In genomic region chr3:129624347-129625070, GRCh38 we compare ENCODE assay signal across 9 cellular contexts. TPM values are rescaled to one million over a fixed set of nuclear protein-coding genes. Genes with fewer than 3 reads are reported as not detected.
DNase-seq lines count a peak whose midpoint lies in the region; ATAC-seq and TF ChIP-seq lines count a peak whose summit lies in the region.
"Had no signal": no experiment of that assay in that cellular context is flagged by ENCODE, and none has a peak within 500 bp of the region (broad histone marks: within the 10 kb centered on the region; RNA-seq: fewer than 3 reads in every experiment).

No MANE protein-coding gene starts in this region.

- DNase-seq in activated CD4-positive, CD25-positive, alpha-beta regulatory T cell treated with anti-CD3 and anti-CD28 coated beads, Interleukin-2, amount 50 U/mL, for 72 hours: peak; percentile 28
- DNase-seq in body of pancreas (peak in 2 of 4 donors; percentile 20 to 63), transverse colon (no peak), WERI-Rb-1 (no peak)
- DNase-seq: NCI-H446 treated with DMSO at 0.1 percent for 48 hours had no signal

- TF ChIP-seq EP300 in transverse colon (IDR thresholded peaks at IDR 0.05; ENCODE audit: low read depth): no peak

- H3K36me3 ChIP-seq in body of pancreas (replicated peaks in 1 of 2; ENCODE audit: insufficient read depth in 1 of 2, low read depth in 2 of 2) (no peaks in the 10 kb centered on the region), liver (ENCODE audit: control insufficient read depth in 4 of 4, insufficient read depth in 3 of 4, low read depth in 1 of 4, low read length in 3 of 4) (no peaks in the 10 kb centered on the region), transverse colon (no peaks in the 10 kb centered on the region), WERI-Rb-1 (no peaks in the 10 kb centered on the region)

- TF ChIP-seq CTCF in body of pancreas (IDR thresholded peaks at IDR 0.05) (no peak), liver (IDR thresholded peaks at IDR 0.05; ENCODE audit: low read depth, low read length, missing input control) (no peak), transverse colon (IDR thresholded peaks at IDR 0.05) (no peak), WERI-Rb-1 (IDR thresholded peaks at IDR 0.05; ENCODE audit: low read depth, low read length) (no peak)

- TF ChIP-seq RAD21 in liver (IDR thresholded peaks at IDR 0.05): no peak

- intact Hi-C loops in body of pancreas (cut with DNase I): loop anchor here (5.0 kb wide), 1 partner anchor 308 kb away; no protein-coding TSS in a partner anchor
- intact Hi-C loops in transverse colon (cut with DNase I; ENCODE audit: low total_unique reads): loop anchor here (10.0 kb wide), 1 partner anchor 310 kb away; no protein-coding TSS in a partner anchor

- in situ Hi-C loops in transverse colon (cut with MboI; ENCODE audit: low pct_ligation_motif_present in 1 of 4, low pct_unique_long_range_greater_than_20kb in 1 of 4, low sequenced_read_pairs in 3 of 4): loop anchor here in 2 of 4 donors (25.0 kb wide), 2 partner anchors 137 to 313 kb away; no protein-coding TSS in a partner anchor

- no peak overlapping the region for H3K9ac ChIP-seq in liver (ENCODE audit: low read depth in 1 of 2, low read length in 2 of 2)

- WGBS in body of pancreas, 2 donors: 77 to 89% methylated on average over 9 to 11 of the region's 11 CpGs
- 81% methylated on average over 11 of the region's 11 CpGs for WGBS in liver
- 70% methylated on average over 11 of the region's 11 CpGs; no CpG with 5 or more reads in 1 of the 2 donors for WGBS in transverse colon (ENCODE audit: low coverage in 1 of 2), 2 donors

- H3K4me1 ChIP-seq in body of pancreas (peaks cover 53% of the 10 kb centered on the region), liver (ENCODE audit: control insufficient read depth in 4 of 4, insufficient read depth in 4 of 4, low read length in 3 of 4) (peaks cover 2 to 39% (median 25%) of the 10 kb centered on the region in 4 donors), transverse colon (peaks cover 28 to 63% (median 46%) of the 10 kb centered on the region in 4 donors)

- no peaks in the 10 kb centered on the region for H3K27me3 ChIP-seq in body of pancreas
- no peaks in the 10 kb centered on the region for H3K27me3 ChIP-seq in liver (ENCODE audit: control insufficient read depth in 4 of 4, insufficient read depth in 4 of 4, low read length in 3 of 4)
- H3K27me3 ChIP-seq in transverse colon: no peaks in the 10 kb centered on the region
- no peaks in the 10 kb centered on the region for H3K27me3 ChIP-seq in WERI-Rb-1 (ENCODE audit: insufficient read depth, low read depth, severe bottlenecking)

- TF ChIP-seq POLR2A in body of pancreas (IDR thresholded peaks at IDR 0.05): peak in 1 of 3 donors; percentile 15
- no peak for TF ChIP-seq POLR2A in transverse colon (IDR thresholded peaks at IDR 0.05)

- H3K4me3 ChIP-seq in body of pancreas (no peak overlapping the region), liver (ENCODE audit: low read depth in 1 of 3, low read length in 3 of 3) (no peak overlapping the region), transverse colon (no peak overlapping the region), WERI-Rb-1 (ENCODE audit: low read depth, low read length) (no peak overlapping the region)

- H3K27ac ChIP-seq in body of pancreas: peak overlapping the region in 3 of 4 donors; percentile 25 to 97 (median 96)
- H3K27ac ChIP-seq in liver (ENCODE audit: low read depth in 1 of 2, low read length in 2 of 2): peak overlapping the region; percentile 94 to 96
- H3K27ac ChIP-seq in transverse colon: peak overlapping the region; percentile 95 to 100 (median 99)
- no peak overlapping the region for H3K27ac ChIP-seq in WERI-Rb-1

- H3K9me3 ChIP-seq in body of pancreas (no peaks in the 10 kb centered on the region), liver (ENCODE audit: control insufficient read depth in 4 of 4, low read length in 3 of 4) (no peaks in the 10 kb centered on the region), transverse colon (no peaks in the 10 kb centered on the region), WERI-Rb-1 (ENCODE audit: severe bottlenecking) (no peaks in the 10 kb centered on the region)

- no peak for ATAC-seq in activated CD4-positive, CD25-positive, alpha-beta regulatory T cell treated with anti-CD3 and anti-CD28 coated beads, Interleukin-2, amount 50 U/mL, for 24 hours
- ATAC-seq in body of pancreas (no peak), HG02678 (IDR thresholded peaks at IDR 0.05; ENCODE audit: unreplicated experiment) (no peak), HG03135 (IDR thresholded peaks at IDR 0.05; ENCODE audit: unreplicated experiment) (no peak)

TF ChIP-seq in liver, 16 proteins besides CTCF, POLR2A, EP300 and RAD21:
- TF ChIP-seq ATF3 (IDR thresholded peaks at IDR 0.05) (no peak), SP1 (IDR thresholded peaks at IDR 0.05) (peak; percentile 31), RXRA (IDR thresholded peaks at IDR 0.05) (peak; percentile 31 to 51), TAF1 (conservative IDR thresholded peaks at IDR 0.05) (no peak), NR2F2 (IDR thresholded peaks at IDR 0.05) (peak; percentile 87), YY1 (IDR thresholded peaks at IDR 0.05) (no peak)

RNA-seq across cellular contexts. Expression of gene PLXND1, which starts 18.0 kb away (rescaled TPM):
- total RNA-seq in body of pancreas (100 to 1,000 TPM in 1 of 2 donors, 10 to 100 TPM in 1; 47.7 to 135 TPM), liver (10 to 100 TPM; 39.4 to 50.2 TPM), transverse colon (10 to 100 TPM; 26.4 to 71.8 (median 35.8) TPM)
- 10 to 100 TPM; 10.4 to 26.2 TPM for polyA plus RNA-seq in liver
